In genomic region chr3:34005886-34006285, GRCh38 we compare ENCODE assay signal across 22 cellular contexts.
DNase-seq lines count a peak whose midpoint lies in the region; ATAC-seq and TF ChIP-seq lines count a peak whose summit lies in the region.
"Had no signal": no experiment of that assay in that cellular context is flagged by ENCODE, and none has a peak within 500 bp of the region (broad histone marks: within the 10 kb centered on the region; RNA-seq: fewer than 3 reads in every experiment).

No MANE protein-coding gene starts in this region.

- DNase-seq in AG20443 (ENCODE audit: low spot score) (peak; percentile 73), NCI-H226 (peak; percentile 40), brain microvascular endothelial cell (peak; percentile 67), neural progenitor cell (ENCODE audit: low spot score) (no peak), superior temporal gyrus (ENCODE audit: extremely low spot score) (no peak), NCI-H2227 treated with DMSO at 0.1 percent for 48 hours (lab: John Stamatoyannopoulos, UW) (no peak)
- no peak for DNase-seq in activated naive CD4-positive, alpha-beta T cell treated with anti-CD3 and anti-CD28 coated beads for 36 hours
- DNase-seq: ACHN; activated CD4-positive, alpha-beta T cell treated with anti-CD3 and anti-CD28 coated beads for 48 hours; activated CD8-positive, alpha-beta memory T cell treated with anti-CD3 and anti-CD28 coated beads, Interleukin-2, amount 50 U/mL, for 48 hours; activated gamma-delta T cell treated with Interleukin-2 at 50 U/mL for 16 hours; body of pancreas; head of caudate nucleus; KG1; NCI-H1105; OCI-M1; stimulated activated naive CD4-positive, alpha-beta T cell treated with Interleukin-2 at 50 U/mL for 16 hours had no signal

- H3K9me3 Mint-ChIP-seq in neural progenitor cell, result no peaks in the 10 kb centered on the region
- no peaks in the 10 kb centered on the region for H3K9me3 Mint-ChIP-seq in activated naive CD4-positive, alpha-beta T cell treated with anti-CD3 and anti-CD28 coated beads for 36 hours
- H3K9me3 Mint-ChIP-seq: dendritic cell treated with granulocyte-macrophage colony-stimulating factor and Interleukin-4, amounts not matched to agents 40 ng/mL and 50 ng/mL, for 4 days had no signal

- H3K27ac ChIP-seq in brain microvascular endothelial cell, result peak overlapping the region; percentile 51
- H3K27ac ChIP-seq in neural progenitor cell, result no peak overlapping the region
- H3K27ac ChIP-seq: body of pancreas, right atrium auricular region, SK-N-MC had no signal

- intact Hi-C loops in activated naive CD4-positive, alpha-beta T cell treated with anti-CD3 and anti-CD28 coated beads for 36 hours (cut with micrococcal nuclease), result no loop called here

- peaks cover 10% of the 10 kb centered on the region for H3K27me3 Mint-ChIP-seq in neural progenitor cell (ENCODE audit: insufficient read depth, low read depth)
- no peaks in the 10 kb centered on the region for H3K27me3 Mint-ChIP-seq in activated naive CD4-positive, alpha-beta T cell treated with anti-CD3 and anti-CD28 coated beads for 36 hours (ENCODE audit: low read depth)
- H3K27me3 Mint-ChIP-seq: dendritic cell treated with granulocyte-macrophage colony-stimulating factor and Interleukin-4, amounts not matched to agents 40 ng/mL and 50 ng/mL, for 4 days had no signal

- CTCF ChIA-PET in activated naive CD4-positive, alpha-beta T cell treated with anti-CD3 and anti-CD28 coated beads for 36 hours (lab: Charles Lee), result interaction anchor here (1.0 to 2.0 kb wide), 2 partner anchors 10 to 13 kb away, joined by 3 to 7 read pairs; no protein-coding TSS in a partner anchor

- H3K36me3 Mint-ChIP-seq in neural progenitor cell, result no peaks in the 10 kb centered on the region
- H3K36me3 Mint-ChIP-seq in activated naive CD4-positive, alpha-beta T cell treated with anti-CD3 and anti-CD28 coated beads for 36 hours (ENCODE audit: low read depth), result no peaks in the 10 kb centered on the region

- TF ChIP-seq CTCF in brain microvascular endothelial cell (IDR thresholded peaks at IDR 0.05; ENCODE audit: low read depth, low read length, missing control alignments) (no peak), neural progenitor cell (IDR thresholded peaks at IDR 0.05) (no peak)

- H3K4me3 Mint-ChIP-seq in neural progenitor cell, result no peak overlapping the region
- no peak overlapping the region for H3K4me3 Mint-ChIP-seq in activated naive CD4-positive, alpha-beta T cell treated with anti-CD3 and anti-CD28 coated beads for 36 hours
- H3K4me3 Mint-ChIP-seq: dendritic cell treated with granulocyte-macrophage colony-stimulating factor and Interleukin-4, amounts not matched to agents 40 ng/mL and 50 ng/mL, for 4 days had no signal

- H3K4me1 ChIP-seq in neural progenitor cell, result peaks cover 35% of the 10 kb centered on the region
- H3K4me1 ChIP-seq: body of pancreas, right atrium auricular region had no signal

- H3K79me2 ChIP-seq in neural progenitor cell (ENCODE audit: low read depth), result no peaks in the 10 kb centered on the region

- no peak overlapping the region for H3K9ac ChIP-seq in neural progenitor cell

- peaks cover 59% of the 10 kb centered on the region for H3K4me1 Mint-ChIP-seq in neural progenitor cell
- H3K4me1 Mint-ChIP-seq in activated naive CD4-positive, alpha-beta T cell treated with anti-CD3 and anti-CD28 coated beads for 36 hours (ENCODE audit: low read depth), result peaks cover 4% of the 10 kb centered on the region

- H3K27ac Mint-ChIP-seq in neural progenitor cell, result peak overlapping the region; percentile 42
- no peak overlapping the region for H3K27ac Mint-ChIP-seq in activated naive CD4-positive, alpha-beta T cell treated with anti-CD3 and anti-CD28 coated beads for 36 hours
- H3K27ac Mint-ChIP-seq: dendritic cell treated with granulocyte-macrophage colony-stimulating factor and Interleukin-4, amounts not matched to agents 40 ng/mL and 50 ng/mL, for 4 days had no signal

- H2AFZ ChIP-seq in neural progenitor cell (replicated peaks), result no peak overlapping the region

- H3K4me2 ChIP-seq in neural progenitor cell, result no peak overlapping the region

- H3K27me3 ChIP-seq in brain microvascular endothelial cell (replicated peaks), result no peaks in the 10 kb centered on the region
- H3K27me3 ChIP-seq in neural progenitor cell, result no peaks in the 10 kb centered on the region
- H3K27me3 ChIP-seq: body of pancreas, right atrium auricular region had no signal

- H4K20me1 ChIP-seq in neural progenitor cell (ENCODE audit: low read depth), result no peaks in the 10 kb centered on the region

- H3K36me3 ChIP-seq in brain microvascular endothelial cell (replicated peaks) (no peaks in the 10 kb centered on the region), neural progenitor cell (no peaks in the 10 kb centered on the region)
- H3K36me3 ChIP-seq: right atrium auricular region had no signal

- ATAC-seq in GM21360 (IDR thresholded peaks at IDR 0.05; ENCODE audit: unreplicated experiment), result no peak
- ATAC-seq: body of pancreas had no signal

- no peaks in the 10 kb centered on the region for H3K9me3 ChIP-seq in neural progenitor cell (ENCODE audit: low read depth)
- H3K9me3 ChIP-seq: body of pancreas, right atrium auricular region had no signal

- in situ Hi-C loops in brain microvascular endothelial cell (cut with HindIII; ENCODE audit: low pct_ligation_motif_present, low sequenced_read_pairs), result no loop called here

- H3F3A ChIP-seq in neural progenitor cell (ENCODE audit: low read depth), result peaks cover 20% of the 10 kb centered on the region

- no peak overlapping the region for H3K4me3 ChIP-seq in brain microvascular endothelial cell (ENCODE audit: low read depth, low read length)
- H3K4me3 ChIP-seq in neural progenitor cell, result no peak overlapping the region
- H3K4me3 ChIP-seq: body of pancreas, GM12878, right atrium auricular region, SK-N-MC had no signal

Comparison
In these comparisons a context has a peak if more than half of its experiments do, and no peak if none do; other contexts are left out.
1. DNase-seq: peak in AG20443 (single experiment), NCI-H226 (single experiment) and brain microvascular endothelial cell (single experiment); none in neural progenitor cell (single experiment), superior temporal gyrus (single experiment), activated naive CD4-positive, alpha-beta T cell treated with anti-CD3 and anti-CD28 coated beads for 36 hours (single experiment) and NCI-H2227 treated with DMSO at 0.1 percent for 48 hours (single experiment).